Comparison of ENCODE assay signal across 27 cellular contexts in genomic region chr3:193176690-193177089, GRCh38.
A peak's percentile ranks its signal among the peaks of the same experiment; 100 is the strongest.
DNase-seq lines count a peak whose midpoint lies in the region; ATAC-seq, FAIRE-seq and TF ChIP-seq lines count a peak whose summit lies in the region.
"Had no signal": no experiment of that assay in that cellular context is flagged by ENCODE, and none has a peak within 500 bp of the region (broad histone marks: within the 10 kb centered on the region; RNA-seq: fewer than 3 reads in every experiment).

No MANE protein-coding gene starts in this region.

- H3K4me1 ChIP-seq in kidney (ENCODE audit: control insufficient read depth in 1 of 2, insufficient read depth in 1 of 2, low read depth in 1 of 2, low read length in 2 of 2): no peaks in the 10 kb centered on the region

- intact Hi-C loops in kidney (cut with DNase I): no loop called here

- no peak overlapping the region for H3K27ac ChIP-seq in kidney (ENCODE audit: low read depth in 2 of 2, low read length in 2 of 2)
- H3K27ac ChIP-seq: PC-9 had no signal

- H3K4me3 ChIP-seq in kidney (ENCODE audit: low read length in 2 of 2): no peak overlapping the region
- H3K4me3 ChIP-seq: PC-9 had no signal

- no peak overlapping the region for H3K27ac Mint-ChIP-seq in activated naive CD4-positive, alpha-beta T cell treated with anti-CD3 and anti-CD28 coated beads, Interleukin-2, amount 10 ng/mL, durations not matched to agents 7 days and 5 days
- no peak overlapping the region for H3K27ac Mint-ChIP-seq in WTC11
- H3K27ac Mint-ChIP-seq: B cell, CD14-positive monocyte, IgD-negative memory B cell, T-helper 17 cell had no signal

- H3K9me3 ChIP-seq in kidney (ENCODE audit: control insufficient read depth in 1 of 2, low read length in 2 of 2): no peaks in the 10 kb centered on the region

- no peak for FAIRE-seq in kidney (lab: Jason Lieb, UNC)
- FAIRE-seq: A204.1, D721Med, GM12892 had no signal

- H3K4me1 Mint-ChIP-seq in activated naive CD4-positive, alpha-beta T cell treated with anti-CD3 and anti-CD28 coated beads, Interleukin-2, amount 10 ng/mL, durations not matched to agents 7 days and 5 days: no peaks in the 10 kb centered on the region
- H3K4me1 Mint-ChIP-seq in WTC11: peaks cover 3% of the 10 kb centered on the region; the same call in 1 of the 2 replicates
- H3K4me1 Mint-ChIP-seq: CD14-positive monocyte had no signal

- CTCF ChIA-PET in GM10248 (lab: Yijun Ruan, JAX): no interaction called here
- CTCF ChIA-PET in activated naive CD4-positive, alpha-beta T cell treated with anti-CD3 and anti-CD28 coated beads, Interleukin-2, amount 10 ng/mL, durations not matched to agents 7 days and 5 days (lab: Charles Lee): no interaction called here
- CTCF ChIA-PET in WTC11 (lab: Charles Lee): no interaction called here

- no peak for ATAC-seq in WTC11
- ATAC-seq: HCT116, T-helper 17 cell had no signal

- no peaks in the 10 kb centered on the region for H3K9me3 Mint-ChIP-seq in activated naive CD4-positive, alpha-beta T cell treated with anti-CD3 and anti-CD28 coated beads, Interleukin-2, amount 10 ng/mL, durations not matched to agents 7 days and 5 days
- H3K9me3 Mint-ChIP-seq in WTC11: peaks cover 24% of the 10 kb centered on the region

- no peaks in the 10 kb centered on the region for H3K27me3 Mint-ChIP-seq in activated naive CD4-positive, alpha-beta T cell treated with anti-CD3 and anti-CD28 coated beads, Interleukin-2, amount 10 ng/mL, durations not matched to agents 7 days and 5 days
- no peaks in the 10 kb centered on the region for H3K27me3 Mint-ChIP-seq in WTC11 (ENCODE audit: low read depth)
- H3K27me3 Mint-ChIP-seq: B cell, IgD-negative memory B cell, T-helper 17 cell had no signal

- no peak overlapping the region for H3K4me3 Mint-ChIP-seq in activated naive CD4-positive, alpha-beta T cell treated with anti-CD3 and anti-CD28 coated beads, Interleukin-2, amount 10 ng/mL, durations not matched to agents 7 days and 5 days
- no peak overlapping the region for H3K4me3 Mint-ChIP-seq in WTC11
- H3K4me3 Mint-ChIP-seq: B cell, CD14-positive monocyte, IgD-negative memory B cell had no signal

- POLR2A ChIA-PET in GM10248 (lab: Yijun Ruan, JAX) (no interaction called here), WTC11 (lab: Charles Lee) (no interaction called here)

- no peaks in the 10 kb centered on the region for H3K36me3 Mint-ChIP-seq in activated naive CD4-positive, alpha-beta T cell treated with anti-CD3 and anti-CD28 coated beads, Interleukin-2, amount 10 ng/mL, durations not matched to agents 7 days and 5 days
- H3K36me3 Mint-ChIP-seq in WTC11: peaks cover 6% of the 10 kb centered on the region
- H3K36me3 Mint-ChIP-seq: CD14-positive monocyte, IgD-negative memory B cell had no signal

- no peak overlapping the region for H3K9ac ChIP-seq in kidney (ENCODE audit: low read length in 2 of 2)

- TF ChIP-seq CTCF in GM10248 (IDR thresholded peaks at IDR 0.05; ENCODE audit: control extremely low read depth, extremely low read depth, low read depth, missing control alignments) (no peak), kidney (IDR thresholded peaks at IDR 0.05; ENCODE audit: borderline replicate concordance, extremely low read depth, insufficient read depth) (no peak), WTC11 (IDR thresholded peaks at IDR 0.05) (no peak)

- H3K36me3 ChIP-seq in kidney (ENCODE audit: control insufficient read depth in 1 of 2, insufficient read depth in 2 of 2, low read length in 2 of 2): no peaks in the 10 kb centered on the region

- peak; percentile 12 for DNase-seq in COLO668 (lab: John Stamatoyannopoulos, UW; ENCODE audit: unreplicated experiment)
- peak; percentile 1 for DNase-seq in GM10248 (ENCODE audit: extremely low spot score)
- peak; percentile 22 for DNase-seq in NCI-H510A (lab: John Stamatoyannopoulos, UW)
- peak; percentile 1 for DNase-seq in kidney tubule cell (ENCODE audit: low spot score)
- DNase-seq in activated naive CD4-positive, alpha-beta T cell treated with anti-CD3 and anti-CD28 coated beads, Interleukin-2, amount 10 ng/mL, durations not matched to agents 7 days and 5 days: no peak
- no peak for DNase-seq in kidney
- no peak for DNase-seq in WTC11 (ENCODE audit: low spot score)
- DNase-seq: DMS79, GOT3, MV-4-11, NCI-H1417, NCI-H1694 treated with DMSO at 0.1 percent for 48 hours, NCI-H2107, NCI-H2227 treated with DMSO at 0.1 percent for 48 hours, NCI-H526, PC-9, RPMI8226, SHP77, SW 1271, T-helper 17 cell had no signal

TF ChIP-seq in WTC11, 78 proteins besides CTCF, POLR2A, EP300 and RAD21:
- no peak for TF ChIP-seq IRF2 (CRISPR knock-in tag; IDR thresholded peaks at IDR 0.05; ENCODE audit: borderline replicate concordance, low read depth)
- no peak for TF ChIP-seq JUN (CRISPR knock-in tag; IDR thresholded peaks at IDR 0.05)
- TF ChIP-seq ZNF423 (CRISPR knock-in tag; IDR thresholded peaks at IDR 0.05): no peak
- TF ChIP-seq ATF3 (CRISPR knock-in tag; conservative IDR thresholded peaks at IDR 0.05): no peak
- TF ChIP-seq HMGA2 (CRISPR knock-in tag; IDR thresholded peaks at IDR 0.05): no peak
- TF ChIP-seq MXD4 (CRISPR knock-in tag; IDR thresholded peaks at IDR 0.05; ENCODE audit: borderline replicate concordance): no peak

Comparison
In these comparisons a context has a peak if more than half of its experiments do, and no peak if none do; other contexts are left out.
1. DNase-seq: peak in COLO668 (single experiment), GM10248 (single experiment), NCI-H510A (single experiment) and kidney tubule cell (single experiment); none in activated naive CD4-positive, alpha-beta T cell treated with anti-CD3 and anti-CD28 coated beads, Interleukin-2, amount 10 ng/mL, durations not matched to agents 7 days and 5 days (single experiment), kidney (single experiment) and WTC11 (single experiment).